ENCODE assay signal across 17 cellular contexts in the genomic region with DNA sequence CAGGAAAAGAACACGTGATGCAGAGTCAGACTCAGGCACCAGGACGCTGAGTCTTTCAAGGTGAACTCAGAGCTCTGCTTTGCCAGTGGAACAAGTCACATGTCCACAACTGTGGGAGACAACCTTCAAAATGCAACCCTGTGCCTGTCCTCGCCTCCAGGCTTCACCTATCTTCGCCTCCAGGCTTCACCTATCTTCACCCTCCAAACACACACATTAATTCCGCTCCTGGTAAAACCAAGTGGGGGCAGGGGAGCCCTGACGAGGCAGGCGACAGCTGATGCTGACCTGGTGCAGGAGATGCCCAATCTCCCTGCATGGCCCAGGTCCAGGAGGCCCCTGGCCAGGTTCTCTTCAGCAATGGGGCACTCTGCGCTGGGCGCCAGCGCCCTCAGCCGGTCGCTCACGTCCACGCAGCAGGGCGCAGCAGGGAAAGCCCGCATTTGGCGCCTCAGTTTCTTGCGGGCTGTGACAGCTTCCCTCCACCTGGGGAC. TPM values are rescaled to one million over a fixed set of nuclear protein-coding genes. Genes with fewer than 3 reads are reported as not detected.
A peak's percentile ranks its signal among the peaks of the same experiment; 100 is the strongest.
DNase-seq lines count a peak whose midpoint lies in the region; ATAC-seq and TF ChIP-seq lines count a peak whose summit lies in the region.
"Had no signal": no experiment of that assay in that cellular context is flagged by ENCODE, and none has a peak within 500 bp of the region (broad histone marks: within the 10 kb centered on the region; RNA-seq: fewer than 3 reads in every experiment).

No MANE protein-coding gene starts in this region.

- H3K27me3 Mint-ChIP-seq in WTC11 (ENCODE audit: low read depth) (no peaks in the 10 kb centered on the region), neural progenitor cell (ENCODE audit: insufficient read depth, low read depth) (peaks cover 8% of the 10 kb centered on the region)

- no peaks in the 10 kb centered on the region for H3K9me3 ChIP-seq in heart left ventricle
- H3K9me3 ChIP-seq in neural progenitor cell (ENCODE audit: low read depth) = no peaks in the 10 kb centered on the region

- H3K27ac ChIP-seq in heart left ventricle (peak overlapping the region in 11 of 12 donors; percentile 4 to 84 (median 60)), neural progenitor cell (no peak overlapping the region)
- H3K27ac ChIP-seq: C4-2B, PC-9 had no signal

- CTCF ChIA-PET in WTC11 (lab: Charles Lee) = interaction anchor here (0.6 to 1.4 kb wide), 3 partner anchors 11 to 113 kb away, joined by 3 to 5 read pairs (median 5); no protein-coding TSS in a partner anchor

- intact Hi-C loops in heart left ventricle (cut with DNase I) = loop anchor here in 2 of 10 donors (5.0 to 10.0 kb wide), 3 partner anchors 112 to 284 kb away; no protein-coding TSS in a partner anchor

- POLR2A ChIA-PET in WTC11 (lab: Charles Lee) = no interaction called here

- H3K36me3 Mint-ChIP-seq in WTC11 = peaks cover 71% of the 10 kb centered on the region
- peaks cover 47% of the 10 kb centered on the region for H3K36me3 Mint-ChIP-seq in neural progenitor cell

- WGBS in heart left ventricle, 4 donors = 66 to 77% (median 73%) methylated on average over 18 of the region's 18 CpGs

- H3K27ac Mint-ChIP-seq in WTC11 (no peak overlapping the region), neural progenitor cell (peak overlapping the region; percentile 60)

- no peak overlapping the region for H3K4me2 ChIP-seq in neural progenitor cell
- H3K4me2 ChIP-seq: PC-9 had no signal

- H3K9ac ChIP-seq in neural progenitor cell = no peak overlapping the region

- H3K4me3 ChIP-seq in H7 (ENCODE audit: insufficient read depth, low read depth, low read length) = no peak overlapping the region
- no peak overlapping the region for H3K4me3 ChIP-seq in heart left ventricle
- no peak overlapping the region for H3K4me3 ChIP-seq in neural progenitor cell
- H3K4me3 ChIP-seq: PC-9 had no signal

- no peak overlapping the region for H2AFZ ChIP-seq in neural progenitor cell (replicated peaks)
- H2AFZ ChIP-seq: PC-9 had no signal

- TF ChIP-seq POLR2A in heart left ventricle (IDR thresholded peaks at IDR 0.05) = no peak

- no peak for TF ChIP-seq CTCF in WTC11 (IDR thresholded peaks at IDR 0.05)
- peak in 11 of 12 donors; percentile 14 to 63 (median 46) for TF ChIP-seq CTCF in heart left ventricle (IDR thresholded peaks at IDR 0.05)
- no peak for TF ChIP-seq CTCF in neural progenitor cell (IDR thresholded peaks at IDR 0.05)

- H3F3A ChIP-seq in neural progenitor cell (ENCODE audit: low read depth) = no peaks in the 10 kb centered on the region

- H3K4me1 ChIP-seq in heart left ventricle = peaks cover 0 to 24% (median 1%) of the 10 kb centered on the region in 12 donors
- H3K4me1 ChIP-seq in neural progenitor cell = no peaks in the 10 kb centered on the region

- H3K4me1 Mint-ChIP-seq in WTC11 = no peaks in the 10 kb centered on the region
- H3K4me1 Mint-ChIP-seq in neural progenitor cell = no peaks in the 10 kb centered on the region

- DNase-seq in H7 = peak; percentile 60
- no peak for DNase-seq in WTC11 (ENCODE audit: low spot score)
- peak; percentile 42 to 79 (median 72) for DNase-seq in heart left ventricle
- no peak for DNase-seq in neural progenitor cell (ENCODE audit: low spot score)
- DNase-seq in HK-2 (ENCODE audit: unreplicated experiment) = no peak
- no peak for DNase-seq in LoVo (ENCODE audit: low spot score)
- DNase-seq in NCI-H510A (lab: John Stamatoyannopoulos, UW) = no peak
- DNase-seq: DMS 273 treated with DMSO at 0.1 percent for 48 hours, GF-D8, Karpas-422, NCI-H1417, NCI-H2081, NCI-H510A treated with DMSO at 0.1 percent for 48 hours, NCI-H82, PC-9 had no signal

- no peaks in the 10 kb centered on the region for H3K27me3 ChIP-seq in H7 (ENCODE audit: control insufficient read depth, insufficient read depth, low read length)
- H3K27me3 ChIP-seq in heart left ventricle = no peaks in the 10 kb centered on the region
- no peaks in the 10 kb centered on the region for H3K27me3 ChIP-seq in neural progenitor cell

- H3K9me3 Mint-ChIP-seq in WTC11 = no peaks in the 10 kb centered on the region
- no peaks in the 10 kb centered on the region for H3K9me3 Mint-ChIP-seq in neural progenitor cell

- H4K20me1 ChIP-seq in neural progenitor cell (ENCODE audit: low read depth) = no peaks in the 10 kb centered on the region

- H3K4me3 Mint-ChIP-seq in WTC11 = no peak overlapping the region
- H3K4me3 Mint-ChIP-seq in neural progenitor cell = no peak overlapping the region

- ATAC-seq in WTC11 (peak; percentile 28; the same call in 1 of the 2 replicates), heart left ventricle (peak; percentile 83 to 91 (median 86)), HG03469 (IDR thresholded peaks at IDR 0.05; ENCODE audit: unreplicated experiment) (no peak)

- H3K79me2 ChIP-seq in neural progenitor cell (ENCODE audit: low read depth) = no peaks in the 10 kb centered on the region

- H3K36me3 ChIP-seq in H7 (replicated peaks; ENCODE audit: control insufficient read depth, insufficient read depth, low read length) (peaks cover 54% of the 10 kb centered on the region), heart left ventricle (peaks cover 4 to 100% (median 99%) of the 10 kb centered on the region in 9 donors), neural progenitor cell (peaks cover 7% of the 10 kb centered on the region)

TF ChIP-seq in WTC11, 78 proteins besides CTCF, POLR2A, EP300 and RAD21 (continues in another document):
- no peak for TF ChIP-seq JAZF1 (CRISPR knock-in tag; IDR thresholded peaks at IDR 0.05)
- TF ChIP-seq, protein P1, sequence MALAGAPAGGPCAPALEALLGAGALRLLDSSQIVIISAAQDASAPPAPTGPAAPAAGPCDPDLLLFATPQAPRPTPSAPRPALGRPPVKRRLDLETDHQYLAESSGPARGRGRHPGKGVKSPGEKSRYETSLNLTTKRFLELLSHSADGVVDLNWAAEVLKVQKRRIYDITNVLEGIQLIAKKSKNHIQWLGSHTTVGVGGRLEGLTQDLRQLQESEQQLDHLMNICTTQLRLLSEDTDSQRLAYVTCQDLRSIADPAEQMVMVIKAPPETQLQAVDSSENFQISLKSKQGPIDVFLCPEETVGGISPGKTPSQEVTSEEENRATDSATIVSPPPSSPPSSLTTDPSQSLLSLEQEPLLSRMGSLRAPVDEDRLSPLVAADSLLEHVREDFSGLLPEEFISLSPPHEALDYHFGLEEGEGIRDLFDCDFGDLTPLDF (CRISPR knock-in tag; IDR thresholded peaks at IDR 0.05) = no peak
- TF ChIP-seq FOXP4 (CRISPR knock-in tag; IDR thresholded peaks at IDR 0.05) = no peak
- TF ChIP-seq SP1 (CRISPR knock-in tag; conservative IDR thresholded peaks at IDR 0.05) = no peak
- no peak for TF ChIP-seq ZNF138 (CRISPR knock-in tag; conservative IDR thresholded peaks at IDR 0.05)
- no peak for TF ChIP-seq SMAD4 (CRISPR knock-in tag; IDR thresholded peaks at IDR 0.05)
- no peak for TF ChIP-seq CREM (CRISPR knock-in tag; IDR thresholded peaks at IDR 0.05)
- no peak for TF ChIP-seq EMX1 (CRISPR knock-in tag; IDR thresholded peaks at IDR 0.05)
- TF ChIP-seq, protein P2, sequence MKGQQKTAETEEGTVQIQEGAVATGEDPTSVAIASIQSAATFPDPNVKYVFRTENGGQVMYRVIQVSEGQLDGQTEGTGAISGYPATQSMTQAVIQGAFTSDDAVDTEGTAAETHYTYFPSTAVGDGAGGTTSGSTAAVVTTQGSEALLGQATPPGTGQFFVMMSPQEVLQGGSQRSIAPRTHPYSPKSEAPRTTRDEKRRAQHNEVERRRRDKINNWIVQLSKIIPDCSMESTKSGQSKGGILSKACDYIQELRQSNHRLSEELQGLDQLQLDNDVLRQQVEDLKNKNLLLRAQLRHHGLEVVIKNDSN (CRISPR knock-in tag; IDR thresholded peaks at IDR 0.05) = no peak
- no peak for TF ChIP-seq IRF1 (CRISPR knock-in tag; IDR thresholded peaks at IDR 0.05)

RNA-seq across cellular contexts. Expression of gene LSS, which starts 28.0 kb away (rescaled TPM):
- 44.6 and 53.3 TPM in 2 replicates for total RNA-seq in H7 (2014; rRNA removed; shearing (Covaris generic))
- total RNA-seq in WTC11 (2021) (79.9 to 101 TPM (median 92.6 TPM) in 3 replicates), heart left ventricle (10 to 100 TPM; 34.2 to 65.5 (median 41.7) TPM), neural progenitor cell (ENCODE audit: low replicate concordance) (26.7 and 90.5 TPM in 2 replicates)
- polyA plus RNA-seq in heart left ventricle = 10 to 100 TPM; 25.1 to 35.7 TPM

RNA-seq across cellular contexts. Expression of gene MCM3AP, which starts 28.9 kb away (rescaled TPM):
- total RNA-seq in H7 (2014; rRNA removed; shearing (Covaris generic)) = 84.8 and 112 TPM in 2 replicates
- total RNA-seq in WTC11 (2021) (136 to 167 TPM (median 136 TPM) in 3 replicates), heart left ventricle (10 to 100 TPM; 47.3 to 69.8 (median 56.8) TPM), neural progenitor cell (ENCODE audit: low replicate concordance) (72.4 and 101 TPM in 2 replicates)
- 10 to 100 TPM; 24.5 to 50.9 TPM for polyA plus RNA-seq in heart left ventricle

RNA-seq across cellular contexts. Expression of gene YBEY, which starts 29.6 kb away (rescaled TPM):
- 28.0 and 35.0 TPM in 2 replicates for total RNA-seq in H7 (2014; rRNA removed; shearing (Covaris generic))
- 24.6 to 29.2 TPM (median 27.4 TPM) in 3 replicates for total RNA-seq in WTC11 (2021)
- 10 to 100 TPM; 11.4 to 28.1 (median 16.0) TPM for total RNA-seq in heart left ventricle
- polyA plus RNA-seq in heart left ventricle = 10 to 100 TPM; 14.7 to 16.5 TPM
- total RNA-seq in neural progenitor cell (ENCODE audit: low replicate concordance) = 42.2 and 47.3 TPM in 2 replicates

Comparison
In these comparisons a context has a peak if more than half of its experiments do, and no peak if none do; other contexts are left out.
1. DNase-seq: peak in H7 (single experiment) and heart left ventricle (5 of 5); none in WTC11 (single experiment), neural progenitor cell (single experiment), HK-2 (single experiment), LoVo (single experiment) and NCI-H510A (single experiment).
2. CTCF ChIP-seq: peak in heart left ventricle (11 of 12); none in WTC11 (single experiment) and neural progenitor cell (single experiment).